In the genomic region with DNA sequence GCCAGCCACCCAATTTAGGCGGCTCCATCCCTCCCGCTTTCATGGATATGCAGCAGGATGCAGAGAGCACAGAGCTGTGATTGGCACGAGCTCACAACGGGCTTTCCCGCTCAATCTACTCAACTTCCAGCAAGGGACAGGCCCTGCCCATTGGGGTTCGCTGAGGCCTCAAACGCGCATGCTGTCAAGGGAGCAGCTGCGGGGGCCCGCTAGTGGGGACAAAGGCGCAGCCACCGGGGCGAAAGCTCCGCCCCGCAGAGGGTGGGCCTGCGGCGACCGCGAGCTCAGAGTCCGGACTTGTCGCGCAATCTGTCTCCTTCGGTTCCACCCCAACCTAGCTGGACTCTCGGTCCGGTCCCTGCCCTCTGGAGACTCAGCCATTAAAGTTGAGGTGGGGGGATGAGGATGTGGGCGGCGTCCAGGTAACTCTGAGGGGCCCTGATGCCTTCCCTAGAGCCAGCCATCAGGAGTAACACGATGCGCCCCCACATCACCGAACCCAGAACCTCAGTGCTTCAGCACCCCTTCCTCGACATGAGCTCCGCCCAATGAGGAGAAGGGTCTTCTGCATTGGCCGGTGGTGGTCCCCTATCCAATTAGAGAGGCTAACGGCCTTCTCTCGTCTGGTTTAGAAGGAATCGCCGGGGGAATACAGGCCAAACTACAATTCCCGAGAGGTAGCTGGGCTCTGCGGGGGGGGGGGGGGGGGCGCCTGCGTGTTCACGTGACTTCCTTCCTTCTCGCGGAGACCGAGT, we compare ENCODE assay signal across 8 cellular contexts. TPM values are rescaled to one million over a fixed set of nuclear protein-coding genes. Genes with fewer than 3 reads are reported as not detected.
DNase-seq lines count a peak whose midpoint lies in the region; ATAC-seq and TF ChIP-seq lines count a peak whose summit lies in the region.

No MANE protein-coding gene starts in this region.

- TF ChIP-seq CTCF in PC-9 (conservative IDR thresholded peaks at IDR 0.05) (no peak), fibroblast of lung (conservative IDR thresholded peaks at IDR 0.05 in 1 of 2, IDR thresholded peaks at IDR 0.05 in 1 of 2; ENCODE audit: low read depth in 1 of 2, low read length in 2 of 2) (peak in 1 of 2 donors; percentile 11)

- POLR2A ChIA-PET in PC-9 (lab: Charles Lee; ENCODE audit: unreplicated experiment): interaction anchor here (0.6 to 1.4 kb wide), 8 partner anchors 124 to 1240 kb away, joined by 3 to 7 read pairs (median 4); a partner anchor contains a TSS
- POLR2A ChIA-PET in naive thymus-derived CD4-positive, alpha-beta T cell (lab: Charles Lee): interaction anchor here (0.5 to 12.7 kb wide), 35 partner anchors 9 to 1802 kb away, joined by 3 to 300 read pairs (median 4); a partner anchor contains a TSS

- peaks cover 40% of the 10 kb centered on the region for H3K79me2 ChIP-seq in PC-9 (ENCODE audit: low read depth)
- peaks cover 37% of the 10 kb centered on the region for H3K79me2 ChIP-seq in fibroblast of lung (ENCODE audit: control insufficient read depth, insufficient read depth, low read length)

- peaks cover 11% of the 10 kb centered on the region for H3K36me3 Mint-ChIP-seq in activated T-helper 1 cell treated with anti-CD3 and anti-CD28 coated beads, Interleukin-12 subunit alpha, Interleukin-12 subunit beta, Interleukin-2, Interleukin-4 antibody, amounts not matched to agents 30 ng/mL and 10 ng/mL and 1 ng/mL, durations not matched to agents 14 hours and 24 hours and 36 hours (ENCODE audit: low read depth)
- H3K36me3 Mint-ChIP-seq in naive thymus-derived CD4-positive, alpha-beta T cell: peaks cover 0 to 22% (median 0%) of the 10 kb centered on the region in 5 donors
- H3K36me3 Mint-ChIP-seq in stimulated activated naive B cell treated with anti-CD40 and anti-IgM and Interleukin-4, amounts not matched to agents 10 μg/mL and 1 μg/mL and 100 μg/mL, for 72 hours: peaks cover 4 to 6% of the 10 kb centered on the region in 2 donors

- H3K4me2 ChIP-seq in PC-9: peak overlapping the region; percentile 80
- H3K4me2 ChIP-seq in fibroblast of lung (ENCODE audit: extremely low read depth, insufficient read depth, low read length): peak overlapping the region; percentile 98

- intact Hi-C loops in PC-9 (cut with micrococcal nuclease; ENCODE audit: unreplicated experiment): loop anchor here (1.0 to 2.0 kb wide), 2 partner anchors 150 to 278 kb away; a partner anchor contains a TSS
- intact Hi-C loops in activated T-helper 1 cell treated with anti-CD3 and anti-CD28 coated beads, Interleukin-12 subunit alpha, Interleukin-12 subunit beta, Interleukin-2, Interleukin-4 antibody, amounts not matched to agents 30 ng/mL and 10 ng/mL and 1 ng/mL, durations not matched to agents 14 hours and 24 hours and 36 hours (cut with micrococcal nuclease): loop anchor here (1.0 to 10.0 kb wide), 11 partner anchors 9 to 1228 kb away; a partner anchor contains a TSS
- intact Hi-C loops in naive thymus-derived CD4-positive, alpha-beta T cell (cut with micrococcal nuclease): loop anchor here (1.0 to 10.0 kb wide), 21 partner anchors 10 to 1250 kb away; a partner anchor contains a TSS

- H3K36me3 ChIP-seq in HUES48 (ENCODE audit: control insufficient read depth, insufficient read depth, low read length) (no peaks in the 10 kb centered on the region), PC-9 (ENCODE audit: low read depth) (no peaks in the 10 kb centered on the region), fibroblast of lung (ENCODE audit: control insufficient read depth, insufficient read depth, low read length) (no peaks in the 10 kb centered on the region)
- H3K36me3 ChIP-seq in naive thymus-derived CD4-positive, alpha-beta T cell (ENCODE audit: control insufficient read depth in 2 of 3, insufficient read depth in 3 of 3, low read length in 3 of 3): peaks cover 0 to 4% (median 0%) of the 10 kb centered on the region in 3 experiments

- peak overlapping the region; percentile 85 for H3K4me3 Mint-ChIP-seq in activated T-helper 1 cell treated with anti-CD3 and anti-CD28 coated beads, Interleukin-12 subunit alpha, Interleukin-12 subunit beta, Interleukin-2, Interleukin-4 antibody, amounts not matched to agents 30 ng/mL and 10 ng/mL and 1 ng/mL, durations not matched to agents 14 hours and 24 hours and 36 hours
- H3K4me3 Mint-ChIP-seq in naive thymus-derived CD4-positive, alpha-beta T cell: peak overlapping the region; percentile 82 to 97 (median 91)
- H3K4me3 Mint-ChIP-seq in stimulated activated naive B cell treated with anti-CD40 and anti-IgM and Interleukin-4, amounts not matched to agents 10 μg/mL and 1 μg/mL and 100 μg/mL, for 72 hours: peak overlapping the region; percentile 82 to 89

- no TSS peak for BruUV-seq in PC-9 (replicated peaks; lab: Mats Ljungman, UMichigan)

- H3K9ac ChIP-seq in HUES48 (ENCODE audit: low read depth, low read length) (peak overlapping the region; percentile 89), fibroblast of lung (ENCODE audit: insufficient read depth, low read length) (peak overlapping the region; percentile 61)

- CTCF ChIA-PET in PC-9 (lab: Charles Lee): interaction anchor here (0.6 to 1.0 kb wide), 3 partner anchors 21 to 408 kb away, joined by 3 to 6 read pairs (median 3); no protein-coding TSS in a partner anchor
- CTCF ChIA-PET in naive thymus-derived CD4-positive, alpha-beta T cell (lab: Charles Lee): interaction anchor here (0.5 to 6.8 kb wide), 15 partner anchors 9 to 1062 kb away, joined by 3 to 57 read pairs (median 4); a partner anchor contains a TSS

- H3K4me1 Mint-ChIP-seq in activated T-helper 1 cell treated with anti-CD3 and anti-CD28 coated beads, Interleukin-12 subunit alpha, Interleukin-12 subunit beta, Interleukin-2, Interleukin-4 antibody, amounts not matched to agents 30 ng/mL and 10 ng/mL and 1 ng/mL, durations not matched to agents 14 hours and 24 hours and 36 hours (ENCODE audit: low read depth): peaks cover 73% of the 10 kb centered on the region
- H3K4me1 Mint-ChIP-seq in naive thymus-derived CD4-positive, alpha-beta T cell: peaks cover 55 to 79% (median 70%) of the 10 kb centered on the region in 7 donors
- H3K4me1 Mint-ChIP-seq in stimulated activated naive B cell treated with anti-CD40 and anti-IgM and Interleukin-4, amounts not matched to agents 10 μg/mL and 1 μg/mL and 100 μg/mL, for 72 hours: peaks cover 46 to 71% of the 10 kb centered on the region in 2 donors

- ATAC-seq in GM21367 (IDR thresholded peaks at IDR 0.05; ENCODE audit: unreplicated experiment): peak; percentile 45
- ATAC-seq in naive thymus-derived CD4-positive, alpha-beta T cell: peak; percentile 66
- peak; percentile 70 to 71 for ATAC-seq in stimulated activated naive B cell treated with anti-CD40 and anti-IgM and Interleukin-4, amounts not matched to agents 10 μg/mL and 1 μg/mL and 100 μg/mL, for 72 hours (replicated peaks)

- no peaks in the 10 kb centered on the region for H3K9me2 ChIP-seq in PC-9 (ENCODE audit: insufficient read depth)

- peak overlapping the region; percentile 88 for H3K27ac Mint-ChIP-seq in activated T-helper 1 cell treated with anti-CD3 and anti-CD28 coated beads, Interleukin-12 subunit alpha, Interleukin-12 subunit beta, Interleukin-2, Interleukin-4 antibody, amounts not matched to agents 30 ng/mL and 10 ng/mL and 1 ng/mL, durations not matched to agents 14 hours and 24 hours and 36 hours
- H3K27ac Mint-ChIP-seq in naive thymus-derived CD4-positive, alpha-beta T cell: peak overlapping the region; percentile 64 to 95 (median 92)
- H3K27ac Mint-ChIP-seq in stimulated activated naive B cell treated with anti-CD40 and anti-IgM and Interleukin-4, amounts not matched to agents 10 μg/mL and 1 μg/mL and 100 μg/mL, for 72 hours: peak overlapping the region; percentile 98

- peak overlapping the region; percentile 95 for H3K27ac ChIP-seq in HUES48 (ENCODE audit: low read depth, low read length)
- H3K27ac ChIP-seq in PC-9: no peak overlapping the region
- peak overlapping the region; percentile 73 for H3K27ac ChIP-seq in fibroblast of lung (ENCODE audit: insufficient read depth, low read length)
- peak overlapping the region; percentile 85 for H3K27ac ChIP-seq in naive thymus-derived CD4-positive, alpha-beta T cell (ENCODE audit: low read depth, low read length)

- H4K20me1 ChIP-seq in PC-9 (ENCODE audit: insufficient read depth) (peaks cover 2% of the 10 kb centered on the region), fibroblast of lung (ENCODE audit: control insufficient read depth, extremely low read depth, insufficient read depth, low read length) (peaks cover 1% of the 10 kb centered on the region)

- H3K27me3 Mint-ChIP-seq in activated T-helper 1 cell treated with anti-CD3 and anti-CD28 coated beads, Interleukin-12 subunit alpha, Interleukin-12 subunit beta, Interleukin-2, Interleukin-4 antibody, amounts not matched to agents 30 ng/mL and 10 ng/mL and 1 ng/mL, durations not matched to agents 14 hours and 24 hours and 36 hours (ENCODE audit: insufficient read depth): peaks cover under 1% of the 10 kb centered on the region
- H3K27me3 Mint-ChIP-seq in naive thymus-derived CD4-positive, alpha-beta T cell: no peaks in the 10 kb centered on the region
- H3K27me3 Mint-ChIP-seq in stimulated activated naive B cell treated with anti-CD40 and anti-IgM and Interleukin-4, amounts not matched to agents 10 μg/mL and 1 μg/mL and 100 μg/mL, for 72 hours: no peaks in the 10 kb centered on the region

- H3K27me3 ChIP-seq in HUES48 (ENCODE audit: control insufficient read depth, insufficient read depth, low read length): no peaks in the 10 kb centered on the region
- H3K27me3 ChIP-seq in PC-9 (ENCODE audit: insufficient read depth, low read depth): no peaks in the 10 kb centered on the region
- no peaks in the 10 kb centered on the region for H3K27me3 ChIP-seq in fibroblast of lung (ENCODE audit: control insufficient read depth, insufficient read depth, low read length)
- H3K27me3 ChIP-seq in naive thymus-derived CD4-positive, alpha-beta T cell (ENCODE audit: control insufficient read depth in 2 of 2, insufficient read depth in 2 of 2, low read length in 2 of 2): no peaks in the 10 kb centered on the region

- no peaks in the 10 kb centered on the region for H3K9me3 Mint-ChIP-seq in activated T-helper 1 cell treated with anti-CD3 and anti-CD28 coated beads, Interleukin-12 subunit alpha, Interleukin-12 subunit beta, Interleukin-2, Interleukin-4 antibody, amounts not matched to agents 30 ng/mL and 10 ng/mL and 1 ng/mL, durations not matched to agents 14 hours and 24 hours and 36 hours
- H3K9me3 Mint-ChIP-seq in naive thymus-derived CD4-positive, alpha-beta T cell: no peaks in the 10 kb centered on the region
- no peaks in the 10 kb centered on the region for H3K9me3 Mint-ChIP-seq in stimulated activated naive B cell treated with anti-CD40 and anti-IgM and Interleukin-4, amounts not matched to agents 10 μg/mL and 1 μg/mL and 100 μg/mL, for 72 hours

- H3F3A ChIP-seq in PC-9 (ENCODE audit: insufficient read depth, low read depth): peaks cover 22% of the 10 kb centered on the region

- H2AFZ ChIP-seq in PC-9: peak overlapping the region; percentile 93
- H2AFZ ChIP-seq in fibroblast of lung (ENCODE audit: low read length): peak overlapping the region; percentile 97

- H3K4me3 ChIP-seq in HUES48 (ENCODE audit: low read depth, low read length) (peak overlapping the region; percentile 94), PC-9 (peak overlapping the region; percentile 60), fibroblast of lung (replicated peaks in 1 of 4; ENCODE audit: control extremely low read depth in 1 of 4, insufficient read depth in 1 of 4, low read depth in 3 of 4, low read length in 4 of 4) (peak overlapping the region; percentile 53 to 62 (median 56))
- peak overlapping the region; percentile 82 for H3K4me3 ChIP-seq in naive thymus-derived CD4-positive, alpha-beta T cell (ENCODE audit: low read length)

- peaks cover 6% of the 10 kb centered on the region; the same call in 1 of the 2 replicates for H3K4me1 ChIP-seq in HUES48 (ENCODE audit: control insufficient read depth, insufficient read depth, low read length)
- peaks cover 14% of the 10 kb centered on the region for H3K4me1 ChIP-seq in PC-9 (replicated peaks; ENCODE audit: insufficient read depth)
- H3K4me1 ChIP-seq in fibroblast of lung (ENCODE audit: control insufficient read depth, extremely low read depth, insufficient read depth, low read length): peaks cover 16% of the 10 kb centered on the region
- peaks cover 63 to 66% of the 10 kb centered on the region in 2 donors for H3K4me1 ChIP-seq in naive thymus-derived CD4-positive, alpha-beta T cell (ENCODE audit: control insufficient read depth in 2 of 2, insufficient read depth in 2 of 2, low read length in 2 of 2)

- H3K9me3 ChIP-seq in HUES48 (ENCODE audit: control insufficient read depth, insufficient read depth, low read length) (no peaks in the 10 kb centered on the region), PC-9 (ENCODE audit: insufficient read depth, low read depth) (no peaks in the 10 kb centered on the region), fibroblast of lung (ENCODE audit: control insufficient read depth, insufficient read depth, low read depth, low read length) (no peaks in the 10 kb centered on the region)
- no peaks in the 10 kb centered on the region for H3K9me3 ChIP-seq in naive thymus-derived CD4-positive, alpha-beta T cell (ENCODE audit: control insufficient read depth in 2 of 3, low read length in 3 of 3)

- DNase-seq in D341Med (ENCODE audit: low spot score): peak; percentile 90
- peak in 1 of 2 experiments; percentile 88 for DNase-seq in PC-9
- peak; percentile 86 for DNase-seq in activated T-helper 1 cell treated with anti-CD3 and anti-CD28 coated beads, Interleukin-12 subunit alpha, Interleukin-12 subunit beta, Interleukin-2, Interleukin-4 antibody, amounts not matched to agents 30 ng/mL and 10 ng/mL and 1 ng/mL, durations not matched to agents 14 hours and 24 hours and 36 hours (ENCODE audit: low spot score)
- DNase-seq in fibroblast of lung (ENCODE audit: low read depth in 2 of 2): peak; percentile 72 to 82
- DNase-seq in naive thymus-derived CD4-positive, alpha-beta T cell: peak; percentile 71 to 90 (median 77)
- peak; percentile 91 for DNase-seq in stimulated activated naive B cell treated with anti-CD40 and anti-IgM and Interleukin-4, amounts not matched to agents 10 μg/mL and 1 μg/mL and 100 μg/mL, for 72 hours

RNA-seq across cellular contexts. Expression of a gene that starts 0.5 kb away (rescaled TPM):
- 37.2 and 43.7 TPM in 2 replicates for total RNA-seq in PC-9 (2021)
- 152 and 157 TPM in 2 replicates for total RNA-seq in activated T-helper 1 cell treated with anti-CD3 and anti-CD28 coated beads, Interleukin-12 subunit alpha, Interleukin-12 subunit beta, Interleukin-2, Interleukin-4 antibody, amounts not matched to agents 30 ng/mL and 10 ng/mL and 1 ng/mL, durations not matched to agents 14 hours and 24 hours and 36 hours
- total RNA-seq in fibroblast of lung: 10.6 and 11.0 TPM in 2 replicates
- polyA plus RNA-seq in fibroblast of lung: 9.6 and 10.1 TPM in 2 replicates
- polyA plus RNA-seq in fibroblast of lung (2012): 7.0 and 7.3 TPM in 2 replicates
- polyA minus RNA-seq in fibroblast of lung (ENCODE audit: low replicate concordance): 19.1 and 20.7 TPM in 2 replicates
- 100 to 1,000 TPM; 120 to 151 (median 147) TPM for total RNA-seq in naive thymus-derived CD4-positive, alpha-beta T cell
- 100 to 1,000 TPM in 1 of 2 donors, 10 to 100 TPM in 1; 75.8 to 109 TPM for polyA plus RNA-seq in naive thymus-derived CD4-positive, alpha-beta T cell
